ENCODE assay signal across 8 cellular contexts in the genomic region with DNA sequence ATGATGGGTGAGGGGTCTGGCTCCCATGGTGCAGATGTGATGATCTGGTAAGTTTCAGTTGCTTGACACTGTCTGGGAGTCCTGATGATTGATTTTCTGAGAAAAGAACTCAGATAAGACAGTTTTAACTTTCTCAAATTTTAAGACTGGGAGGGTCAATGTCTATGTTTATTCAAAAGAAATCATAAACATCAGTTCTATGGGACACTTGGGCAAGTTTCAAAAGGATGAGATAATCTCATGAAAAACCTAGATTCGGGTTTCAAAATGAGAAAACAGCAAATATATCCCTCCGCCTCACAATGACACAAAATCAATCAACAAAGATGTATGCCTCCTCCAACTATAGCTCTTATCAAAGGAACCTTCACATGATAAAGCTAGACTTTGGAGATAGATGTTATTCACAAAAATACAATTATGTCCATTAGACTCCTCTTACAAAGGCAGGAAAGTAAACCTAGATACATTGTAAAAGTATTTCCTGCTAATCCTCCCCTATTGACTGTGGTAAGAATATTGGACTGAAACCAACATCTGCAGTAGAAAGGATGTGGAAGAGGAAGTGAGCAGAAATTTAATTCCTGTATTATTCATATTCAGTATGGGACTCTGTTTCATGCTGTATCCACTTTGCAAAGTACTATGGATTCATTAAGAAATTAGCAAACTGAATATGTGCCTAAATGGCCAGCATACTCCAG. TPM values are rescaled to one million over a fixed set of nuclear protein-coding genes. Genes with fewer than 3 reads are reported as not detected.
DNase-seq lines count a peak whose midpoint lies in the region; ATAC-seq and TF ChIP-seq lines count a peak whose summit lies in the region.
"Had no signal": no experiment of that assay in that cellular context is flagged by ENCODE, and none has a peak within 500 bp of the region (broad histone marks: within the 10 kb centered on the region; RNA-seq: fewer than 3 reads in every experiment).

No MANE protein-coding gene starts in this region.

- H3K9me3 ChIP-seq in lower lobe of right lung = no peaks in the 10 kb centered on the region

- peaks cover 6% of the 10 kb centered on the region for H3K4me1 ChIP-seq in lower lobe of right lung

- no peak overlapping the region for H3K27ac ChIP-seq in lower lobe of right lung

- no peaks in the 10 kb centered on the region for H3K36me3 ChIP-seq in lower lobe of right lung

- peaks cover 22% of the 10 kb centered on the region for H3K36me3 Mint-ChIP-seq in nephron (ENCODE audit: low read depth)

- H3K27ac Mint-ChIP-seq in nephron = peak overlapping the region; percentile 16 to 52 (median 22)

- no peak overlapping the region for H3K4me3 ChIP-seq in lower lobe of right lung

- no peak for TF ChIP-seq CTCF in nephron (IDR thresholded peaks at IDR 0.05; ENCODE audit: unreplicated experiment in 3 of 3)
- no peak for TF ChIP-seq CTCF in lower lobe of right lung (IDR thresholded peaks at IDR 0.05)

- no peaks in the 10 kb centered on the region for H3K4me1 Mint-ChIP-seq in nephron

- peaks cover 3% of the 10 kb centered on the region for H3K9me3 Mint-ChIP-seq in nephron

- intact Hi-C loops in lower lobe of right lung (cut with DNase I) = no loop called here

- H3K4me3 Mint-ChIP-seq in nephron = no peak overlapping the region

- DNase-seq in MV-4-11 (lab: John Stamatoyannopoulos, UW) = peak; percentile 87
- DNase-seq in iPS-NIHi7 (ENCODE audit: extremely low spot score) = no peak
- no peak for DNase-seq in NCI-H2081 treated with DMSO at 0.1 percent for 48 hours (lab: John Stamatoyannopoulos, UW)
- no peak for DNase-seq in lower lobe of right lung
- DNase-seq: SIG-M5 had no signal

- H3K27me3 Mint-ChIP-seq in nephron (ENCODE audit: low read depth) = no peaks in the 10 kb centered on the region

- ATAC-seq in GM19328 (IDR thresholded peaks at IDR 0.05; ENCODE audit: unreplicated experiment) (peak; percentile 93), HG02852 (IDR thresholded peaks at IDR 0.05; ENCODE audit: unreplicated experiment) (peak; percentile 95), lower lobe of right lung (no peak)

- no peaks in the 10 kb centered on the region for H3K27me3 ChIP-seq in lower lobe of right lung (ENCODE audit: low read depth)

RNA-seq across cellular contexts. Expression of gene SVIP, which starts 21.6 kb away (rescaled TPM):
- total RNA-seq in lower lobe of right lung = 27.1 TPM

RNA-seq across cellular contexts. Expression of gene CCDC179, which starts 52.3 kb away (rescaled TPM):
- not detected for total RNA-seq in lower lobe of right lung

Comparison
In these comparisons a context has a peak if more than half of its experiments do, and no peak if none do; other contexts are left out.
1. ATAC-seq: peak in GM19328 (single experiment) and HG02852 (single experiment); none in lower lobe of right lung (0 of 2).